Comparison of ENCODE assay signal across 22 cellular contexts in the genomic region with DNA sequence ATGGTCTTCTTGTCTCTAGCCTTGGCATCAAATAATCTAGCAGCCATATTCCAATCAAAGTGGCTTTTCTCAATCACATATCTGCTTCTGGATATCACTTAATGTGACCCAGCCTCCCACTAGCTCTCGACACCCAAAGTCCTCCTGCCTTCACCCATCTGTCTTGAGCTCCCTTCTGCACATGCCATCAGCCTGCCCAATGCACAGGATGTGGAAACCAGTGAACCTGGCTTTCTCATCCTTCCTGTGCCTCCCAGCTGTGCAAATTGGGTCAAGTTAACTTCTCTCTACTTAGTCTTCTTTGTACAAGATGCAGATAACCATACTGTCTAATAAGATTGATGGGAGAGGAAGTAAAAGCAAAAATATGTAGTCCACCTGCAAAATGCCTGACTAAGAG.
"Had no signal": no experiment of that assay in that cellular context is flagged by ENCODE, and none has a peak within 500 bp of the region (broad histone marks: within the 10 kb centered on the region; RNA-seq: fewer than 3 reads in every experiment).

No MANE protein-coding gene starts in this region.

- H3K9me3 ChIP-seq: esophagus muscularis mucosa, gastrocnemius medialis, heart right ventricle, mucosa of descending colon, spleen, tibial artery, upper lobe of left lung, uterus had no signal

- H3K4me3 ChIP-seq: dorsolateral prefrontal cortex, esophagus muscularis mucosa, gastrocnemius medialis, heart right ventricle, mucosa of descending colon, spleen, tibial artery, upper lobe of left lung, uterus had no signal

- H3K27me3 ChIP-seq: dorsolateral prefrontal cortex, esophagus muscularis mucosa, gastrocnemius medialis, heart right ventricle, spleen, tibial artery, upper lobe of left lung, uterus had no signal

- H3K4me3 Mint-ChIP-seq: naive thymus-derived CD8-positive, alpha-beta T cell; neural crest cell; stimulated activated memory B cell treated with anti-CD40 and anti-IgM and Interleukin-4, amounts not matched to agents 10 μg/mL and 1 μg/mL and 100 μg/mL, for 72 hours; stimulated activated naive CD8-positive, alpha-beta T cell treated with anti-CD3 and anti-CD28 coated beads, Interleukin-15, Interleukin-2, amounts not matched to agents 100 ng/mL and 50 ng/mL, for 24 hours had no signal

- H3K36me3 ChIP-seq: esophagus muscularis mucosa, gastrocnemius medialis, heart right ventricle, spleen, tibial artery, upper lobe of left lung, uterus had no signal

- H3K36me3 Mint-ChIP-seq: naive thymus-derived CD8-positive, alpha-beta T cell; stimulated activated memory B cell treated with anti-CD40 and anti-IgM and Interleukin-4, amounts not matched to agents 10 μg/mL and 1 μg/mL and 100 μg/mL, for 72 hours had no signal

- H3K27ac ChIP-seq: dorsolateral prefrontal cortex, epithelial cell of prostate, gastrocnemius medialis, spleen, tibial artery, upper lobe of left lung, uterus had no signal

- H3K4me1 ChIP-seq: uterus had no signal

- ATAC-seq: gastrocnemius medialis; heart right ventricle; mucosa of descending colon; naive thymus-derived CD8-positive, alpha-beta T cell; sciatic nerve; stimulated activated memory B cell treated with anti-CD40 and anti-IgM and Interleukin-4, amounts not matched to agents 10 μg/mL and 1 μg/mL and 100 μg/mL, for 72 hours had no signal

- H3K27ac Mint-ChIP-seq: stimulated activated memory B cell treated with anti-CD40 and anti-IgM and Interleukin-4, amounts not matched to agents 10 μg/mL and 1 μg/mL and 100 μg/mL, for 72 hours; stimulated activated naive CD8-positive, alpha-beta T cell treated with anti-CD3 and anti-CD28 coated beads, Interleukin-15, Interleukin-2, amounts not matched to agents 100 ng/mL and 50 ng/mL, for 24 hours had no signal

- DNase-seq: dorsolateral prefrontal cortex; effector CD8-positive, alpha-beta T cell; gastrocnemius medialis; heart right ventricle; hypothalamus; kidney glomerular epithelial cell; mammary epithelial cell; mucosa of descending colon; naive thymus-derived CD8-positive, alpha-beta T cell; spleen; stimulated activated CD4-positive, alpha-beta T cell treated with anti-CD3 and anti-CD28 coated beads, Interleukin-15, amount 100 ng/mL, for 24 hours; stimulated activated CD4-positive, alpha-beta T cell treated with anti-CD3 and anti-CD28 coated beads, Interleukin-1b, Interleukin-23, amount 100 ng/mL, for 48 hours; stimulated activated CD4-positive, alpha-beta T cell treated with anti-CD3 and anti-CD28 coated beads, Interleukin-4, amount 100 ng/mL, for 24 hours; tibial artery; upper lobe of left lung; uterus had no signal

- H3K27me3 Mint-ChIP-seq: stimulated activated memory B cell treated with anti-CD40 and anti-IgM and Interleukin-4, amounts not matched to agents 10 μg/mL and 1 μg/mL and 100 μg/mL, for 72 hours had no signal
